1 cellular context compared by ENCODE assay signal in the genomic region with DNA sequence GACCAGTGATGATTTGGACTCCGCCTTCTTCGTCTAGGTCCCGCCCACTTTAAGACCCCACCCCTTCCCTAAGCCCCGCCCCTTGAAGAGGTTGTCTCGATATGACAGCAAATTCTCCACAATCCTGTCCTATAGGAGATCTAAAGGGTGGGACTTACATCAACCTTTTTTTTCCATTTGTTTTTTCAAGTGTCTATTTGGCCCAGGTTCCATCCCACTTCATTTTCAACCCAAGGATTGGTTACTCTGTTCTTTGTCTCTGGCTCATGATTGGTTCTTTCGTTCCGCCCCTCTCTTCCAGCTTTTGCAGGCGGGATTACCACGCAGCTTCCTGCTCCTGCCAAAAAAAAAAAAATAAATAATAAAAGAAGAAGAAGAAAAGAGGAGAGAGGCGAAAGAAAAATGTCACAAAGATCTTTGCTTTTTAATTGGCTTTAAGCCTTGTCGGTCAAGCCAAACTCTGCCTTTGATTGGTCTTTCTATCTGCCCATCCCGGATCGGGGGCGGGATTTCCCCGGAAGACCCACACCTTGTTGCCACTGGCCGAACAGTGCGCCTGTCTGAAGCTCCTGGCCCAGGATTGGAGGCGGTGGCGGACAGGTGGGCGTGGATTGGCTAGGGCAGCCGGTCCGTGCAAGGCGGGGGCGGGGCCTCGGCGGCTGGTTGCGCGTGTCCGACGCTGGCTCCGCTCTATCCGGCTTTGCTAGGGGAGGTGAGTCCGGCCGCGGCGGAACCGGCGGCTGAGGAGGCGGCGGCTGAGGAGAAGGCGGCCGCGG.
TF ChIP-seq lines count a peak whose summit lies in the region.

No MANE protein-coding gene starts in this region.

TF ChIP-seq in SK-N-SH, 30 proteins besides CTCF, POLR2A, EP300 and RAD21 (continued from another document):
- TF ChIP-seq, protein P1, sequence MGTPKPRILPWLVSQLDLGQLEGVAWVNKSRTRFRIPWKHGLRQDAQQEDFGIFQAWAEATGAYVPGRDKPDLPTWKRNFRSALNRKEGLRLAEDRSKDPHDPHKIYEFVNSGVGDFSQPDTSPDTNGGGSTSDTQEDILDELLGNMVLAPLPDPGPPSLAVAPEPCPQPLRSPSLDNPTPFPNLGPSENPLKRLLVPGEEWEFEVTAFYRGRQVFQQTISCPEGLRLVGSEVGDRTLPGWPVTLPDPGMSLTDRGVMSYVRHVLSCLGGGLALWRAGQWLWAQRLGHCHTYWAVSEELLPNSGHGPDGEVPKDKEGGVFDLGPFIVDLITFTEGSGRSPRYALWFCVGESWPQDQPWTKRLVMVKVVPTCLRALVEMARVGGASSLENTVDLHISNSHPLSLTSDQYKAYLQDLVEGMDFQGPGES (IDR thresholded peaks at IDR 0.05; ENCODE audit: low read depth, low read length) = peak; percentile 97
- peak; percentile 42 for TF ChIP-seq NRF1 (IDR thresholded peaks at IDR 0.05; ENCODE audit: low read depth, low read length)
- TF ChIP-seq MEF2A (IDR thresholded peaks at IDR 0.05; ENCODE audit: borderline replicate concordance, low read depth) = no peak
- TF ChIP-seq ELF1 (IDR thresholded peaks at IDR 0.05) = peak; percentile 76
- no peak for TF ChIP-seq RXRA (IDR thresholded peaks at IDR 0.05; ENCODE audit: borderline replicate concordance, low read depth)
- TF ChIP-seq FOSL2 (IDR thresholded peaks at IDR 0.05; ENCODE audit: borderline replicate concordance, low read depth) = no peak
- no peak; the same call in 1 of the 2 replicates for TF ChIP-seq NFIC (IDR thresholded peaks at IDR 0.05; ENCODE audit: borderline replicate concordance)
- TF ChIP-seq GABPA (IDR thresholded peaks at IDR 0.05; ENCODE audit: low read depth) = peak; percentile 87
- TF ChIP-seq CHD2 (IDR thresholded peaks at IDR 0.05; ENCODE audit: low read length, partially characterized antibody) = peak; percentile 97
- TF ChIP-seq, protein P2, sequence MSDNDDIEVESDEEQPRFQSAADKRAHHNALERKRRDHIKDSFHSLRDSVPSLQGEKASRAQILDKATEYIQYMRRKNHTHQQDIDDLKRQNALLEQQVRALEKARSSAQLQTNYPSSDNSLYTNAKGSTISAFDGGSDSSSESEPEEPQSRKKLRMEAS (IDR thresholded peaks at IDR 0.05; ENCODE audit: low read depth) = 0 out of 2 replicates have a peak, but pooled peaks have one; percentile 35
- TF ChIP-seq SMC3 (IDR thresholded peaks at IDR 0.05; ENCODE audit: low read depth, low read length) = no peak
- TF ChIP-seq, protein P3, sequence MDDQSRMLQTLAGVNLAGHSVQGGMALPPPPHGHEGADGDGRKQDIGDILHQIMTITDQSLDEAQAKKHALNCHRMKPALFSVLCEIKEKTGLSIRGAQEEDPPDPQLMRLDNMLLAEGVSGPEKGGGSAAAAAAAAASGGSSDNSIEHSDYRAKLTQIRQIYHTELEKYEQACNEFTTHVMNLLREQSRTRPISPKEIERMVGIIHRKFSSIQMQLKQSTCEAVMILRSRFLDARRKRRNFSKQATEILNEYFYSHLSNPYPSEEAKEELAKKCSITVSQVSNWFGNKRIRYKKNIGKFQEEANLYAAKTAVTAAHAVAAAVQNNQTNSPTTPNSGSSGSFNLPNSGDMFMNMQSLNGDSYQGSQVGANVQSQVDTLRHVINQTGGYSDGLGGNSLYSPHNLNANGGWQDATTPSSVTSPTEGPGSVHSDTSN (IDR thresholded peaks at IDR 0.05) = peak; percentile 100
- no peak for TF ChIP-seq FOXM1 (IDR thresholded peaks at IDR 0.05; ENCODE audit: low read depth)
- no peak for TF ChIP-seq GATA2 (CRISPR knock-in tag; IDR thresholded peaks at IDR 0.05)
- peak; percentile 31; the same call in 1 of the 2 replicates for TF ChIP-seq YY1 (IDR thresholded peaks at IDR 0.05; ENCODE audit: low read depth)
- no peak for TF ChIP-seq EZH2phosphoT487 (IDR thresholded peaks at IDR 0.05; ENCODE audit: borderline replicate concordance, low read depth)
- peak; percentile 22; the same call in 1 of the 2 replicates for TF ChIP-seq SIN3A (IDR thresholded peaks at IDR 0.05; ENCODE audit: borderline replicate concordance, low read depth, low read length)
- no peak for TF ChIP-seq FOXJ3 (CRISPR knock-in tag; IDR thresholded peaks at IDR 0.05)
- TF ChIP-seq, protein P4, sequence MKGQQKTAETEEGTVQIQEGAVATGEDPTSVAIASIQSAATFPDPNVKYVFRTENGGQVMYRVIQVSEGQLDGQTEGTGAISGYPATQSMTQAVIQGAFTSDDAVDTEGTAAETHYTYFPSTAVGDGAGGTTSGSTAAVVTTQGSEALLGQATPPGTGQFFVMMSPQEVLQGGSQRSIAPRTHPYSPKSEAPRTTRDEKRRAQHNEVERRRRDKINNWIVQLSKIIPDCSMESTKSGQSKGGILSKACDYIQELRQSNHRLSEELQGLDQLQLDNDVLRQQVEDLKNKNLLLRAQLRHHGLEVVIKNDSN (IDR thresholded peaks at IDR 0.05; ENCODE audit: borderline replicate concordance, low read depth) = no peak
